Comparison of ENCODE assay signal across 26 cellular contexts in the genomic region with DNA sequence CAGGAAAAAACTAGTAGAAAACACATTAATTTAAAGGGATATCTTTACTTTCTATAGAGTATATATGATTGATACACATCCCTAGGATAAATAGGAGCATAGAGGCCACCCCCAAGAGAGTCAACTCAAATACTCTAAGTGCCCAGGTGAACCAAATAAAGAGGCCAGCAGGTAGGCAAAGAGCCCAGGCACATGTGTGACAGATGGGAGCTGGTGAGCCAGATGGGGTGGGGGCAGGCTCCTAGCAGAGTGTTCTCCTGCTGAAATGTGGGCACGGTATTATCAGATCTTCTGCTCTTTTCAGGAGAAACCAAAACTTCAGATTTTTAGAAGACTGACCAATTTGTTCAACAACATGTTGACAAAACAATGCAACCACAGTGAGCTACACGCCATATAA.
"Had no signal": no experiment of that assay in that cellular context is flagged by ENCODE, and none has a peak within 500 bp of the region (broad histone marks: within the 10 kb centered on the region; RNA-seq: fewer than 3 reads in every experiment).

No MANE protein-coding gene starts in this region.

- DNase-seq: islet precursor cell; left ventricle myocardium inferior; mesendoderm; naive B cell; natural killer cell; nephron progenitor cell; occipital lobe; psoas muscle; right lobe of liver; stimulated activated CD4-positive, alpha-beta T cell treated with anti-CD3 and anti-CD28 coated beads, Interleukin-1b, Interleukin-23, amount 100 ng/mL, for 48 hours; stimulated activated CD4-positive, alpha-beta T cell treated with anti-CD3 and anti-CD28 coated beads, Interleukin-2, amount 100 ng/mL, for 48 hours; stimulated activated CD4-positive, alpha-beta T cell treated with anti-CD3 and anti-CD28 coated beads, Interleukin-4, amount 100 ng/mL, for 4 hours; stimulated activated CD8-positive, alpha-beta memory T cell treated with anti-CD3 and anti-CD28 coated beads, Interleukin-4, amount 100 ng/mL, for 48 hours; stimulated activated naive B cell treated with anti-CD40 and anti-IgM and Interleukin-4, amounts not matched to agents 10 μg/mL and 1 μg/mL and 100 μg/mL, for 72 hours; stimulated activated naive CD8-positive, alpha-beta T cell treated with anti-CD3 and anti-CD28 coated beads, Interleukin-15, Interleukin-2, amounts not matched to agents 100 U/mL and 50 U/mL, for 24 hours; stomach; testis; thyroid gland; transverse colon; upper lobe of left lung had no signal

- H3K27ac ChIP-seq: left ventricle myocardium inferior, neural progenitor cell, neutrophil, parathyroid adenoma, psoas muscle, right lobe of liver, stomach, testis, thyroid gland, transverse colon, upper lobe of left lung, vagina had no signal

- H3K9me3 ChIP-seq: left ventricle myocardium inferior, neutrophil, psoas muscle, right lobe of liver, stomach, testis, thyroid gland, transverse colon, upper lobe of left lung, vagina had no signal

- H3K27me3 ChIP-seq: neural progenitor cell, neutrophil, right lobe of liver, stomach, testis, thyroid gland, transverse colon, upper lobe of left lung, vagina had no signal

- H3K4me1 ChIP-seq: left ventricle myocardium inferior, neural progenitor cell, parathyroid adenoma, psoas muscle, right lobe of liver, stomach, testis, thyroid gland, transverse colon, upper lobe of left lung, vagina had no signal

- H3K4me3 ChIP-seq: left ventricle myocardium inferior, lung, neural progenitor cell, psoas muscle, right lobe of liver, smooth muscle cell, stomach, testis, thyroid gland, transverse colon, upper lobe of left lung, vagina had no signal

- ATAC-seq: natural killer cell; psoas muscle; right lobe of liver; stimulated activated naive B cell treated with anti-CD40 and anti-IgM and Interleukin-4, amounts not matched to agents 10 μg/mL and 1 μg/mL and 100 μg/mL, for 72 hours; stimulated activated naive CD8-positive, alpha-beta T cell treated with anti-CD3 and anti-CD28 coated beads, Interleukin-15, Interleukin-2, amounts not matched to agents 100 U/mL and 50 U/mL, for 24 hours had no signal
